In the genomic region with DNA sequence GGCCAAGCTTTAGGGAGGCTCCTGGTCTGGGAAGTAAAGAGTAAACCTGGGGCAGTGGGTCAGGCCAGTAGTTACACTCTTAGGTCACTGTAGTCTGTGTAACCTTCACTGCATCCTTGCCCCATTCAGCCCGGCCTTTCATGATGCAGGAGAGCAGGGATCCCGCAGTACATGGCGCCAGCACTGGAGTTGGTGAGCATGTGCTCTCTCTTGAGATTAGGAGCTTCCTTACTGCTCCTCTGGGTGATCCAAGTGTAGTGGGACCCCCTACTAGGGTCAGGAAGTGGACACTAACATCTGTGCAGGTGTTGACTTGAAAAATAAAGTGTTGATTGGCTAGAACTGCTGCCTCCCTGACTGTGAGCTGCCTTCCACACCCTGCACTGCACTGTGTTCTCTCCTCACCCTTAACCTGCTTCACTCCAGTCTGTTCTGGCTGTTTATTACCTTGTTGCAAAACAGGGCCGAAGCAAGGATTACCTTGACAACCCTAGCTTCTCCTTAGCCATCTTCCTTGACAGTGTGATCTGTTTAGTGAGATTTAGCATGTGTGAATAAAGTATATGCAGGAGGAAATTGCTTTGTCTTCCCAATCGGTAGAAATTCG, we compare ENCODE assay signal across 15 cellular contexts. TPM values are rescaled to one million over a fixed set of nuclear protein-coding genes. Genes with fewer than 3 reads are reported as not detected.
DNase-seq lines count a peak whose midpoint lies in the region; ATAC-seq, FAIRE-seq and TF ChIP-seq lines count a peak whose summit lies in the region.
"Had no signal": no experiment of that assay in that cellular context is flagged by ENCODE, and none has a peak within 500 bp of the region (broad histone marks: within the 10 kb centered on the region; RNA-seq: fewer than 3 reads in every experiment).

No MANE protein-coding gene starts in this region.

- no peak for DNase-seq in CD4-positive, alpha-beta T cell
- DNase-seq in Karpas-422 (peak; percentile 21), GM23248 (no peak), D721Med (ENCODE audit: insufficient read length, low spot score) (no peak)
- DNase-seq in activated naive CD8-positive, alpha-beta T cell treated with anti-CD3 and anti-CD28 coated beads, Interleukin-2, amount 50 U/mL, for 24 hours = no peak
- DNase-seq in naive thymus-derived CD8-positive, alpha-beta T cell = no peak
- DNase-seq: effector memory CD8-positive, alpha-beta T cell; NCI-H1092 treated with DMSO at 0.1 percent for 48 hours; NCI-H2081 treated with DMSO at 0.1 percent for 48 hours had no signal

- POLR2A ChIA-PET in CD4-positive, alpha-beta T cell (lab: Charles Lee) = interaction anchor here (0.8 to 4.4 kb wide), 3 partner anchors 17 to 24 kb away, joined by 3 to 41 read pairs (median 12); a partner anchor contains a TSS
- POLR2A ChIA-PET in naive thymus-derived CD8-positive, alpha-beta T cell (lab: Charles Lee) = interaction anchor here (3.3 to 18.9 kb wide), 2 partner anchors 19 to 65 kb away, joined by 9 to 674 read pairs; a partner anchor contains a TSS

- H3K4me1 ChIP-seq in Karpas-422 (ENCODE audit: low read length) (peaks cover 12% of the 10 kb centered on the region), GM23248 (ENCODE audit: insufficient read depth) (peaks cover 8% of the 10 kb centered on the region)

- peaks cover 20% of the 10 kb centered on the region for H3F3A ChIP-seq in GM23248 (ENCODE audit: insufficient read depth)

- H3K27ac Mint-ChIP-seq in CD4-positive, alpha-beta T cell = peak overlapping the region; percentile 69
- peak overlapping the region; percentile 45 for H3K27ac Mint-ChIP-seq in activated naive CD8-positive, alpha-beta T cell treated with anti-CD3 and anti-CD28 coated beads, Interleukin-2, amount 50 U/mL, for 24 hours
- peak overlapping the region in 9 of 10 donors; percentile 20 to 89 (median 66) for H3K27ac Mint-ChIP-seq in naive thymus-derived CD8-positive, alpha-beta T cell
- H3K27ac Mint-ChIP-seq: GM23338 had no signal

- 97 to 99% methylated on average over 6 of the region's 6 CpGs for WGBS in GM23248 (ENCODE audit: low coverage in 1 of 2, low lambda C conversion rate in 2 of 2, missing lambda C conversion rate in 2 of 2), 2 experiments

- peak overlapping the region; percentile 3 for H3K27ac ChIP-seq in CD4-positive, alpha-beta T cell (ENCODE audit: low read depth, low read length)
- H3K27ac ChIP-seq in Karpas-422 (ENCODE audit: low read length) (no peak overlapping the region), GM23248 (no peak overlapping the region)
- H3K27ac ChIP-seq: tibial nerve had no signal

- H3K9ac ChIP-seq in Karpas-422 (ENCODE audit: low read length) (no peak overlapping the region), GM23248 (no peak overlapping the region)

- H3K4me3 Mint-ChIP-seq in CD4-positive, alpha-beta T cell = peak overlapping the region; percentile 62
- no peak overlapping the region for H3K4me3 Mint-ChIP-seq in activated naive CD8-positive, alpha-beta T cell treated with anti-CD3 and anti-CD28 coated beads, Interleukin-2, amount 50 U/mL, for 24 hours
- peak overlapping the region in 4 of 10 donors; percentile 13 to 70 (median 16) for H3K4me3 Mint-ChIP-seq in naive thymus-derived CD8-positive, alpha-beta T cell
- H3K4me3 Mint-ChIP-seq: effector memory CD8-positive, alpha-beta T cell; GM23338 had no signal

- TF ChIP-seq CTCF in CD4-positive, alpha-beta T cell (IDR thresholded peaks at IDR 0.05) = no peak
- no peak for TF ChIP-seq CTCF in D721Med (IDR thresholded peaks at IDR 0.05; ENCODE audit: insufficient read depth, missing control alignments)

- no peaks in the 10 kb centered on the region; the same call in 1 of the 2 replicates for H4K20me1 ChIP-seq in Karpas-422 (ENCODE audit: insufficient read depth, low read depth, low read length)
- H4K20me1 ChIP-seq in GM23248 (ENCODE audit: insufficient read depth) = peaks cover 5% of the 10 kb centered on the region; the same call in 1 of the 2 replicates

- no peak overlapping the region for H2AFZ ChIP-seq in Karpas-422 (ENCODE audit: low read length)
- no peak overlapping the region for H2AFZ ChIP-seq in GM23248
- H2AFZ ChIP-seq: GM23338 had no signal

- H3K4me2 ChIP-seq in Karpas-422 (ENCODE audit: low read depth, low read length, poor library complexity, severe bottlenecking) (no peak overlapping the region), GM23248 (ENCODE audit: unreplicated experiment) (no peak overlapping the region)
- H3K4me2 ChIP-seq: GM23338 had no signal

- peaks cover 56% of the 10 kb centered on the region for H3K4me1 Mint-ChIP-seq in CD4-positive, alpha-beta T cell (ENCODE audit: low read depth)
- peaks cover 50% of the 10 kb centered on the region for H3K4me1 Mint-ChIP-seq in activated naive CD8-positive, alpha-beta T cell treated with anti-CD3 and anti-CD28 coated beads, Interleukin-2, amount 50 U/mL, for 24 hours
- peaks cover 35 to 59% (median 57%) of the 10 kb centered on the region in 4 donors for H3K4me1 Mint-ChIP-seq in naive thymus-derived CD8-positive, alpha-beta T cell

- H3K9me2 ChIP-seq in Karpas-422 (replicated peaks; ENCODE audit: insufficient read depth, low read length) (no peaks in the 10 kb centered on the region), GM23248 (ENCODE audit: insufficient read depth) (no peaks in the 10 kb centered on the region)

- H3K9me3 Mint-ChIP-seq in CD4-positive, alpha-beta T cell = no peaks in the 10 kb centered on the region
- no peaks in the 10 kb centered on the region for H3K9me3 Mint-ChIP-seq in activated naive CD8-positive, alpha-beta T cell treated with anti-CD3 and anti-CD28 coated beads, Interleukin-2, amount 50 U/mL, for 24 hours
- H3K9me3 Mint-ChIP-seq in naive thymus-derived CD8-positive, alpha-beta T cell = no peaks in the 10 kb centered on the region
- H3K9me3 Mint-ChIP-seq: effector memory CD8-positive, alpha-beta T cell; GM23338 had no signal

- no peaks in the 10 kb centered on the region for H3K27me3 ChIP-seq in CD4-positive, alpha-beta T cell (ENCODE audit: control insufficient read depth, insufficient read depth, low read length)
- H3K27me3 ChIP-seq in Karpas-422 (ENCODE audit: low read length) (no peaks in the 10 kb centered on the region), GM23248 (replicated peaks; ENCODE audit: insufficient read depth) (no peaks in the 10 kb centered on the region)
- H3K27me3 ChIP-seq: tibial nerve had no signal

- CTCF ChIA-PET in CD4-positive, alpha-beta T cell (lab: Charles Lee) = interaction anchor here (0.7 to 2.7 kb wide), 3 partner anchors 12 to 28 kb away, joined by 3 to 8 read pairs (median 4); a partner anchor contains a TSS

- no peak for FAIRE-seq in D721Med (lab: Jason Lieb, UNC)

- H3K79me2 ChIP-seq in Karpas-422 (ENCODE audit: low read length) (peaks cover 17% of the 10 kb centered on the region), GM23248 (ENCODE audit: insufficient read depth) (peaks cover 25% of the 10 kb centered on the region)

- H3K36me3 ChIP-seq in Karpas-422 (ENCODE audit: insufficient read depth, low read length) (peaks cover 30% of the 10 kb centered on the region), GM23248 (ENCODE audit: low read depth) (peaks cover 45% of the 10 kb centered on the region)

- ATAC-seq in CD4-positive, alpha-beta T cell (ENCODE audit: poor library complexity) = no peak
- no peak for ATAC-seq in activated naive CD8-positive, alpha-beta T cell treated with anti-CD3 and anti-CD28 coated beads, Interleukin-2, amount 50 U/mL, for 24 hours
- no peak for ATAC-seq in naive thymus-derived CD8-positive, alpha-beta T cell
- ATAC-seq in HG03159 (IDR thresholded peaks at IDR 0.05; ENCODE audit: unreplicated experiment) (no peak), GM18867 (IDR thresholded peaks at IDR 0.05; ENCODE audit: unreplicated experiment) (no peak)
- ATAC-seq: effector memory CD8-positive, alpha-beta T cell; GM23338; left lobe of liver; right cardiac atrium had no signal

- H3K9me3 ChIP-seq in CD4-positive, alpha-beta T cell (ENCODE audit: control insufficient read depth, low read length) = no peaks in the 10 kb centered on the region
- no peaks in the 10 kb centered on the region for H3K9me3 ChIP-seq in Karpas-422 (ENCODE audit: low read length)
- H3K9me3 ChIP-seq in GM23248 (ENCODE audit: low read depth) = no peaks in the 10 kb centered on the region
- H3K9me3 ChIP-seq: tibial nerve had no signal

- H3K36me3 Mint-ChIP-seq in CD4-positive, alpha-beta T cell (ENCODE audit: low read depth) = peaks cover 76% of the 10 kb centered on the region
- H3K36me3 Mint-ChIP-seq in activated naive CD8-positive, alpha-beta T cell treated with anti-CD3 and anti-CD28 coated beads, Interleukin-2, amount 50 U/mL, for 24 hours (ENCODE audit: low read depth) = peaks cover 30% of the 10 kb centered on the region
- H3K36me3 Mint-ChIP-seq in naive thymus-derived CD8-positive, alpha-beta T cell = peaks cover 0 to 62% (median 16%) of the 10 kb centered on the region in 3 donors

- H3K4me3 ChIP-seq in Karpas-422 (ENCODE audit: low read length) (no peak overlapping the region), GM23248 (no peak overlapping the region)
- H3K4me3 ChIP-seq: GM23338, tibial nerve had no signal

- intact Hi-C loops in CD4-positive, alpha-beta T cell (cut with DNase I, micrococcal nuclease) = no loop called here

- in situ Hi-C loops in GM23248 (cut with MboI) = no loop called here

- no peaks in the 10 kb centered on the region for H3K27me3 Mint-ChIP-seq in CD4-positive, alpha-beta T cell
- H3K27me3 Mint-ChIP-seq in activated naive CD8-positive, alpha-beta T cell treated with anti-CD3 and anti-CD28 coated beads, Interleukin-2, amount 50 U/mL, for 24 hours = no peaks in the 10 kb centered on the region
- no peaks in the 10 kb centered on the region for H3K27me3 Mint-ChIP-seq in naive thymus-derived CD8-positive, alpha-beta T cell
- H3K27me3 Mint-ChIP-seq: effector memory CD8-positive, alpha-beta T cell had no signal

RNA-seq across cellular contexts. Expression of a gene that starts 5.2 kb away (rescaled TPM):
- total RNA-seq in CD4-positive, alpha-beta T cell = 10 to 100 TPM; 82.3 to 83.2 TPM
- total RNA-seq in Karpas-422 (2014; rRNA removed; shearing (Covaris generic); ENCODE audit: low replicate concordance) = 61.1 and 93.8 TPM in 2 replicates
- 100 to 1,000 TPM; 110 to 113 TPM for total RNA-seq in naive thymus-derived CD8-positive, alpha-beta T cell
- polyA plus RNA-seq in naive thymus-derived CD8-positive, alpha-beta T cell = 10 to 100 TPM; 52.0 to 64.3 (median 57.6) TPM
- total RNA-seq in GM23248 (2014; rRNA removed; shearing (Covaris generic)) = 98.9 and 120 TPM in 2 replicates
- 20.7 and 21.5 TPM in 2 replicates for polyA plus RNA-seq in GM23248 (2016; fragmentation: Nextera tagmentation; extraction: Ambion mirVana)

RNA-seq across cellular contexts. Expression of a gene that starts 6.5 kb away (rescaled TPM):
- 10 to 100 TPM; 42.3 to 43.4 TPM for total RNA-seq in CD4-positive, alpha-beta T cell
- total RNA-seq in Karpas-422 (2014; rRNA removed; shearing (Covaris generic); ENCODE audit: low replicate concordance) = 38.7 and 64.8 TPM in 2 replicates
- 10 to 100 TPM; 59.1 to 64.1 TPM for total RNA-seq in naive thymus-derived CD8-positive, alpha-beta T cell
- polyA plus RNA-seq in naive thymus-derived CD8-positive, alpha-beta T cell = 10 to 100 TPM; 45.8 to 59.8 (median 50.4) TPM
- 34.5 and 35.2 TPM in 2 replicates for total RNA-seq in GM23248 (2014; rRNA removed; shearing (Covaris generic))
- 43.8 and 43.9 TPM in 2 replicates for polyA plus RNA-seq in GM23248 (2016; fragmentation: Nextera tagmentation; extraction: Ambion mirVana)

RNA-seq across cellular contexts. Expression of a gene that starts 13.4 kb away (rescaled TPM):
- total RNA-seq in CD4-positive, alpha-beta T cell = under 1 TPM; 0.36 to 0.96 TPM
- total RNA-seq in Karpas-422 (2014; rRNA removed; shearing (Covaris generic); ENCODE audit: low replicate concordance) = 2.7 and 3.5 TPM in 2 replicates
- 1 to 10 TPM; 2.7 to 3.3 TPM for total RNA-seq in naive thymus-derived CD8-positive, alpha-beta T cell
- not detected for polyA plus RNA-seq in naive thymus-derived CD8-positive, alpha-beta T cell
- 0.13 and 1.2 TPM in 2 replicates for total RNA-seq in GM23248 (2014; rRNA removed; shearing (Covaris generic))
- polyA plus RNA-seq in GM23248 (2016; fragmentation: Nextera tagmentation; extraction: Ambion mirVana) = 0.24 and 0.58 TPM in 2 replicates

RNA-seq across cellular contexts. Expression of a gene that starts 22.6 kb away (rescaled TPM):
- total RNA-seq in CD4-positive, alpha-beta T cell = 1 to 10 TPM; 7.2 to 8.5 TPM
- 10.4 and 21.5 TPM in 2 replicates for total RNA-seq in Karpas-422 (2014; rRNA removed; shearing (Covaris generic); ENCODE audit: low replicate concordance)
- 10 to 100 TPM; 17.0 to 20.1 TPM for total RNA-seq in naive thymus-derived CD8-positive, alpha-beta T cell
- 10 to 100 TPM; 16.6 to 29.1 (median 23.0) TPM for polyA plus RNA-seq in naive thymus-derived CD8-positive, alpha-beta T cell
- total RNA-seq in GM23248 (2014; rRNA removed; shearing (Covaris generic)) = 8.3 and 16.1 TPM in 2 replicates
- 8.3 and 10.5 TPM in 2 replicates for polyA plus RNA-seq in GM23248 (2016; fragmentation: Nextera tagmentation; extraction: Ambion mirVana)

RNA-seq across cellular contexts. Expression of a gene that starts 23.3 kb away (rescaled TPM):
- 10 to 100 TPM; 65.9 to 67.4 TPM for total RNA-seq in CD4-positive, alpha-beta T cell
- 28.0 and 37.6 TPM in 2 replicates for total RNA-seq in Karpas-422 (2014; rRNA removed; shearing (Covaris generic); ENCODE audit: low replicate concordance)
- total RNA-seq in naive thymus-derived CD8-positive, alpha-beta T cell = 10 to 100 TPM; 69.6 to 81.9 TPM
- polyA plus RNA-seq in naive thymus-derived CD8-positive, alpha-beta T cell = 10 to 100 TPM; 78.1 to 85.1 (median 78.1) TPM
- 39.3 and 42.4 TPM in 2 replicates for total RNA-seq in GM23248 (2014; rRNA removed; shearing (Covaris generic))
- polyA plus RNA-seq in GM23248 (2016; fragmentation: Nextera tagmentation; extraction: Ambion mirVana) = 36.0 and 38.9 TPM in 2 replicates
